1 cellular context compared by ENCODE assay signal in the genomic region with DNA sequence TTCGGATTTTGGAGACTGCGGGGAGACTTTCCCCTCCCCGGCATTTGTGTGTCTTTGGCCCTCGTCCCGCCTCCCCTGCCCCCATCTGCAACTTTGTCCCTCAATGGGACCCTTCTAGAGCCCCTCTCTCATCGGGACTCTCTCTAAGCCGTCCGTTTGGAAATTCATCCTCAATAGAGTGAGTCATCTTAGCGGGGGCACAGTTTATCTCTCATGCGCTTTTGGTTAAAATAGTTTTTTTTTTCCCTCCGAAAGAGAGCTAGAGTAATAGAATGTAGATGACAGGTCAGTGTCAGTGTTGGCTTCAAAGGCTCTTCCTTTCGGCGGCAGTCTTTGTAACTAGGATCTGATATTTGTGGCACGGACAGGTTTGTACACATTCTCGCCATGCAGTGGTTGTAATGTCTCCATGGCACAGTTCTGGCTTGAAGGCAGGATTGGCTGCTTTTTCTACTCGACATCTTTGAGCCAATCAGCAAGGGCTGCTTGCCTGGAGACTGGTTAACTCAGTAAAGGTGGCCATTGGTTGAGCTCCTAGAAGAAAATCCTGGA.
TF ChIP-seq lines count a peak whose summit lies in the region.

No MANE protein-coding gene starts in this region.

TF ChIP-seq in SK-N-SH, 30 proteins besides CTCF, POLR2A, EP300 and RAD21 (continued from another document):
- TF ChIP-seq, protein P1, sequence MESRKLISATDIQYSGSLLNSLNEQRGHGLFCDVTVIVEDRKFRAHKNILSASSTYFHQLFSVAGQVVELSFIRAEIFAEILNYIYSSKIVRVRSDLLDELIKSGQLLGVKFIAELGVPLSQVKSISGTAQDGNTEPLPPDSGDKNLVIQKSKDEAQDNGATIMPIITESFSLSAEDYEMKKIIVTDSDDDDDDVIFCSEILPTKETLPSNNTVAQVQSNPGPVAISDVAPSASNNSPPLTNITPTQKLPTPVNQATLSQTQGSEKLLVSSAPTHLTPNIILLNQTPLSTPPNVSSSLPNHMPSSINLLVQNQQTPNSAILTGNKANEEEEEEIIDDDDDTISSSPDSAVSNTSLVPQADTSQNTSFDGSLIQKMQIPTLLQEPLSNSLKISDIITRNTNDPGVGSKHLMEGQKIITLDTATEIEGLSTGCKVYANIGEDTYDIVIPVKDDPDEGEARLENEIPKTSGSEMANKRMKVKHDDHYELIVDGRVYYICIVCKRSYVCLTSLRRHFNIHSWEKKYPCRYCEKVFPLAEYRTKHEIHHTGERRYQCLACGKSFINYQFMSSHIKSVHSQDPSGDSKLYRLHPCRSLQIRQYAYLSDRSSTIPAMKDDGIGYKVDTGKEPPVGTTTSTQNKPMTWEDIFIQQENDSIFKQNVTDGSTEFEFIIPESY (IDR thresholded peaks at IDR 0.05; ENCODE audit: borderline replicate concordance, low read depth) = no peak
- TF ChIP-seq JUND (IDR thresholded peaks at IDR 0.05) (peak; percentile 58), SIN3A (IDR thresholded peaks at IDR 0.05; ENCODE audit: borderline replicate concordance, low read depth, low read length) (no peak), RCOR1 (IDR thresholded peaks at IDR 0.05; ENCODE audit: low read length) (peak; percentile 42; the same call in 1 of the 2 replicates), EZH2phosphoT487 (IDR thresholded peaks at IDR 0.05; ENCODE audit: borderline replicate concordance, low read depth) (no peak), MAX (IDR thresholded peaks at IDR 0.05; ENCODE audit: low read depth) (peak; percentile 64; the same call in 1 of the 2 replicates), POLR2AphosphoS5 (IDR thresholded peaks at IDR 0.05; ENCODE audit: low read depth, low read length) (peak; percentile 76), NRF1 (IDR thresholded peaks at IDR 0.05; ENCODE audit: low read depth, low read length) (no peak)
- TF ChIP-seq, protein P2, sequence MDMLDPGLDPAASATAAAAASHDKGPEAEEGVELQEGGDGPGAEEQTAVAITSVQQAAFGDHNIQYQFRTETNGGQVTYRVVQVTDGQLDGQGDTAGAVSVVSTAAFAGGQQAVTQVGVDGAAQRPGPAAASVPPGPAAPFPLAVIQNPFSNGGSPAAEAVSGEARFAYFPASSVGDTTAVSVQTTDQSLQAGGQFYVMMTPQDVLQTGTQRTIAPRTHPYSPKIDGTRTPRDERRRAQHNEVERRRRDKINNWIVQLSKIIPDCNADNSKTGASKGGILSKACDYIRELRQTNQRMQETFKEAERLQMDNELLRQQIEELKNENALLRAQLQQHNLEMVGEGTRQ (IDR thresholded peaks at IDR 0.05; ENCODE audit: borderline replicate concordance, low read depth, low read length) = no peak
